In genomic region chr18:23253630-23254029, GRCh38 we compare ENCODE assay signal across 38 cellular contexts.
"Had no signal": no experiment of that assay in that cellular context is flagged by ENCODE, and none has a peak within 500 bp of the region (broad histone marks: within the 10 kb centered on the region; RNA-seq: fewer than 3 reads in every experiment).

No MANE protein-coding gene starts in this region.

- H3K27me3 Mint-ChIP-seq: activated naive CD8-positive, alpha-beta T cell; activated naive CD8-positive, alpha-beta T cell treated with anti-CD3 and anti-CD28 coated beads, Interleukin-2, amount 50 U/mL, for 24 hours had no signal

- H3K4me3 ChIP-seq: MG63, Peyer's patch had no signal

- H3K27ac Mint-ChIP-seq: activated CD4-positive, alpha-beta memory T cell treated with anti-CD3 and anti-CD28 coated beads, Interleukin-2, amount 10 ng/mL, durations not matched to agents 7 days and 5 days; activated CD8-positive, alpha-beta memory T cell treated with anti-CD3 and anti-CD28 coated beads, Interleukin-2, amount 10 ng/mL, durations not matched to agents 7 days and 5 days; activated naive CD4-positive, alpha-beta T cell treated with anti-CD3 and anti-CD28 coated beads, Interleukin-2, amount 10 ng/mL, durations not matched to agents 7 days and 5 days; activated naive CD8-positive, alpha-beta T cell; activated naive CD8-positive, alpha-beta T cell treated with anti-CD3 and anti-CD28 coated beads, Interleukin-2, amount 50 U/mL, for 24 hours; brain had no signal

- FAIRE-seq: bronchial epithelial cell had no signal

- ATAC-seq: activated CD8-positive, alpha-beta memory T cell treated with anti-CD3 and anti-CD28 coated beads, Interleukin-2, amount 10 ng/mL, durations not matched to agents 7 days and 5 days; activated naive CD8-positive, alpha-beta T cell treated with anti-CD3 and anti-CD28 coated beads, Interleukin-2, amount 50 U/mL, for 24 hours; Right ventricle myocardium inferior had no signal

- H3K27ac ChIP-seq: Peyer's patch, VCaP had no signal

- H3K27me3 ChIP-seq: MG63, Peyer's patch had no signal

- H3K9me3 ChIP-seq: MG63, Peyer's patch had no signal

- H3K4me1 ChIP-seq: Peyer's patch had no signal

- H3K9me3 Mint-ChIP-seq: activated CD4-positive, alpha-beta memory T cell treated with anti-CD3 and anti-CD28 coated beads, Interleukin-2, amount 10 ng/mL, durations not matched to agents 7 days and 5 days; activated naive CD4-positive, alpha-beta T cell treated with anti-CD3 and anti-CD28 coated beads, Interleukin-2, amount 10 ng/mL, durations not matched to agents 7 days and 5 days; activated naive CD8-positive, alpha-beta T cell treated with anti-CD3 and anti-CD28 coated beads, Interleukin-2, amount 50 U/mL, for 24 hours had no signal

- H3K4me3 Mint-ChIP-seq: activated CD4-positive, alpha-beta memory T cell treated with anti-CD3 and anti-CD28 coated beads, Interleukin-2, amount 10 ng/mL, durations not matched to agents 7 days and 5 days; activated CD8-positive, alpha-beta memory T cell treated with anti-CD3 and anti-CD28 coated beads, Interleukin-2, amount 10 ng/mL, durations not matched to agents 7 days and 5 days; activated naive CD4-positive, alpha-beta T cell treated with anti-CD3 and anti-CD28 coated beads, Interleukin-2, amount 10 ng/mL, durations not matched to agents 7 days and 5 days; activated naive CD8-positive, alpha-beta T cell; activated naive CD8-positive, alpha-beta T cell treated with anti-CD3 and anti-CD28 coated beads, Interleukin-2, amount 50 U/mL, for 24 hours; brain had no signal

- DNase-seq: activated CD4-positive, alpha-beta memory T cell treated with anti-CD3 and anti-CD28 coated beads, Interleukin-2, amount 10 ng/mL, durations not matched to agents 7 days and 5 days; activated CD4-positive, alpha-beta T cell treated with anti-CD3 and anti-CD28 coated beads for 1 hour; activated CD4-positive, alpha-beta T cell treated with anti-CD3 and anti-CD28 coated beads for 48 hours; activated CD4-positive, CD25-positive, alpha-beta regulatory T cell; activated CD8-positive, alpha-beta memory T cell treated with anti-CD3 and anti-CD28 coated beads for 24 hours; activated CD8-positive, alpha-beta memory T cell treated with anti-CD3 and anti-CD28 coated beads, Interleukin-2, amount 10 ng/mL, durations not matched to agents 7 days and 5 days; activated CD8-positive, alpha-beta memory T cell treated with anti-CD3 and anti-CD28 coated beads, Interleukin-2, amount 50 U/mL, for 48 hours; activated effector memory CD4-positive, alpha-beta T cell treated with Interleukin-2 at 50 U/mL for 16 hours; activated naive CD4-positive, alpha-beta T cell treated with anti-CD3 and anti-CD28 coated beads, Interleukin-2, amount 10 ng/mL, durations not matched to agents 7 days and 5 days; activated naive CD8-positive, alpha-beta T cell treated with anti-CD3 and anti-CD28 coated beads, Interleukin-2, amount 50 U/mL, for 24 hours; activated T-cell treated with anti-CD3 and anti-CD28 coated beads, Interleukin-2, amount 50 U/mL, for 48 hours; anterior cingulate cortex; caudate nucleus; cerebellar nuclear complex; Kasumi-1; MG63; NCI-H1048; NCI-H1105 treated with DMSO at 0.1 percent for 48 hours; NCI-H1436; NCI-H1694; NCI-H1930; NCI-H2081 treated with DMSO at 0.1 percent for 48 hours; NCI-H226; NCI-H446 treated with DMSO at 0.1 percent for 48 hours; NCI-H524; NCI-H69; Peyer's patch; RPMI8226; SIG-M5; SW 1271; T-helper 1 cell; T-helper 2 cell; T-helper 9 cell had no signal
